Comparison of ENCODE assay signal across 8 cellular contexts in genomic region chr9:111631071-111631971, GRCh38. TPM values are rescaled to one million over a fixed set of nuclear protein-coding genes. Genes with fewer than 3 reads are reported as not detected.
DNase-seq lines count a peak whose midpoint lies in the region; ATAC-seq and TF ChIP-seq lines count a peak whose summit lies in the region.

TSS of gene DNAJC25 (plus strand) at chr9:111631334. CDS start at chr9:111631408, 74 bp downstream.

- H3K27me3 ChIP-seq in esophagus muscularis mucosa (no peaks in the 10 kb centered on the region), muscle layer of duodenum (ENCODE audit: low read depth, low read length) (no peaks in the 10 kb centered on the region)

- TF ChIP-seq CTCF in esophagus muscularis mucosa (IDR thresholded peaks at IDR 0.05): peak in 1 of 3 experiments; percentile 26

- ATAC-seq in GM21737 (IDR thresholded peaks at IDR 0.05; ENCODE audit: unreplicated experiment): peak; percentile 98

- WGBS in esophagus muscularis mucosa: 0% methylated on average over 12 of the region's 88 CpGs

- DNase-seq in DMS79 (lab: John Stamatoyannopoulos, UW): peak; percentile 96
- peak; percentile 83 for DNase-seq in KG1 (lab: John Stamatoyannopoulos, UW)
- DNase-seq in activated T-cell treated with anti-CD3 and anti-CD28 coated beads, Interleukin-2, amount 50 U/mL, for 48 hours: peak; percentile 94 to 96
- DNase-seq in esophagus muscularis mucosa (ENCODE audit: extremely low spot score): peak; percentile 98
- DNase-seq in stimulated activated CD8-positive, alpha-beta memory T cell treated with anti-CD3 and anti-CD28 coated beads, Interleukin-7, amount 100 ng/mL, for 24 hours (ENCODE audit: low read depth): peak; percentile 90

- peak within 1 kb of the TSS; percentile 89 to 97 (median 92) for H3K27ac ChIP-seq in esophagus muscularis mucosa (replicated peaks in 1 of 4)
- H3K27ac ChIP-seq in muscle layer of duodenum (ENCODE audit: low read length): peak within 1 kb of the TSS; percentile 81

- H3K9me3 ChIP-seq in esophagus muscularis mucosa (no peaks in the 10 kb centered on the region), muscle layer of duodenum (ENCODE audit: control insufficient read depth in 1 of 2, low read length in 2 of 2) (no peaks in the 10 kb centered on the region)

- intact Hi-C loops in esophagus muscularis mucosa (cut with DNase I): loop anchor here (2.0 kb wide), 1 partner anchor 33 kb away; the partner anchor contains the start of gene PTGR1

- H3K4me1 ChIP-seq in esophagus muscularis mucosa: peaks cover 13 to 48% (median 35%) of the 10 kb centered on the region in 4 donors
- peaks cover 4 to 21% of the 10 kb centered on the region in 2 donors for H3K4me1 ChIP-seq in muscle layer of duodenum (ENCODE audit: control insufficient read depth in 1 of 2, insufficient read depth in 2 of 2, low read length in 2 of 2)

- peak within 1 kb of the TSS; percentile 84 to 98 (median 90) for H3K4me3 ChIP-seq in esophagus muscularis mucosa
- H3K4me3 ChIP-seq in muscle layer of duodenum (ENCODE audit: low read depth in 1 of 2, low read length in 2 of 2): peak within 1 kb of the TSS; percentile 91 to 92

- no peak for TF ChIP-seq EP300 in esophagus muscularis mucosa (IDR thresholded peaks at IDR 0.05)

- peak; percentile 99 for TF ChIP-seq POLR2A in esophagus muscularis mucosa (IDR thresholded peaks at IDR 0.05; ENCODE audit: low read depth)

- H3K36me3 ChIP-seq in esophagus muscularis mucosa (no peaks in the 10 kb centered on the region), muscle layer of duodenum (ENCODE audit: control insufficient read depth in 1 of 2, insufficient read depth in 2 of 2, low read length in 2 of 2) (no peaks in the 10 kb centered on the region)

TF ChIP-seq in PFSK-1, 5 proteins besides CTCF, POLR2A, EP300 and RAD21:
- 0 out of 2 replicates have a peak, but pooled peaks have one; percentile 54 for TF ChIP-seq SIN3A (IDR thresholded peaks at IDR 0.05; ENCODE audit: borderline replicate concordance, insufficient read depth, low read length)
- TF ChIP-seq, protein P1, sequence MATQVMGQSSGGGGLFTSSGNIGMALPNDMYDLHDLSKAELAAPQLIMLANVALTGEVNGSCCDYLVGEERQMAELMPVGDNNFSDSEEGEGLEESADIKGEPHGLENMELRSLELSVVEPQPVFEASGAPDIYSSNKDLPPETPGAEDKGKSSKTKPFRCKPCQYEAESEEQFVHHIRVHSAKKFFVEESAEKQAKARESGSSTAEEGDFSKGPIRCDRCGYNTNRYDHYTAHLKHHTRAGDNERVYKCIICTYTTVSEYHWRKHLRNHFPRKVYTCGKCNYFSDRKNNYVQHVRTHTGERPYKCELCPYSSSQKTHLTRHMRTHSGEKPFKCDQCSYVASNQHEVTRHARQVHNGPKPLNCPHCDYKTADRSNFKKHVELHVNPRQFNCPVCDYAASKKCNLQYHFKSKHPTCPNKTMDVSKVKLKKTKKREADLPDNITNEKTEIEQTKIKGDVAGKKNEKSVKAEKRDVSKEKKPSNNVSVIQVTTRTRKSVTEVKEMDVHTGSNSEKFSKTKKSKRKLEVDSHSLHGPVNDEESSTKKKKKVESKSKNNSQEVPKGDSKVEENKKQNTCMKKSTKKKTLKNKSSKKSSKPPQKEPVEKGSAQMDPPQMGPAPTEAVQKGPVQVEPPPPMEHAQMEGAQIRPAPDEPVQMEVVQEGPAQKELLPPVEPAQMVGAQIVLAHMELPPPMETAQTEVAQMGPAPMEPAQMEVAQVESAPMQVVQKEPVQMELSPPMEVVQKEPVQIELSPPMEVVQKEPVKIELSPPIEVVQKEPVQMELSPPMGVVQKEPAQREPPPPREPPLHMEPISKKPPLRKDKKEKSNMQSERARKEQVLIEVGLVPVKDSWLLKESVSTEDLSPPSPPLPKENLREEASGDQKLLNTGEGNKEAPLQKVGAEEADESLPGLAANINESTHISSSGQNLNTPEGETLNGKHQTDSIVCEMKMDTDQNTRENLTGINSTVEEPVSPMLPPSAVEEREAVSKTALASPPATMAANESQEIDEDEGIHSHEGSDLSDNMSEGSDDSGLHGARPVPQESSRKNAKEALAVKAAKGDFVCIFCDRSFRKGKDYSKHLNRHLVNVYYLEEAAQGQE (IDR thresholded peaks at IDR 0.05; ENCODE audit: insufficient read depth in 1 of 2, low read depth in 2 of 2, low read length in 2 of 2): no peak; a peak in 1 of 4 replicates
- peak; percentile 90 for TF ChIP-seq TAF1 (IDR thresholded peaks at IDR 0.05; ENCODE audit: borderline replicate concordance, insufficient read depth, low read length)
- TF ChIP-seq POLR2AphosphoS5 (IDR thresholded peaks at IDR 0.05; ENCODE audit: low read depth, low read length): peak; percentile 95
- peak; percentile 89 for TF ChIP-seq FOXP2 (optimal IDR thresholded peaks at IDR 0.05; ENCODE audit: borderline replicate concordance, extremely low read depth, extremely low read length, insufficient read depth)

RNA-seq across cellular contexts. Expression of gene DNAJC25, which starts in this region (rescaled TPM):
- polyA plus RNA-seq in PFSK-1 (2012; ENCODE audit: insufficient read length, low read depth): 3.1 TPM
- 10 to 100 TPM in 1 of 4 donors, 1 to 10 TPM in 3; 8.8 to 12.0 (median 9.5) TPM for total RNA-seq in esophagus muscularis mucosa

Comparison
In these comparisons a context has a peak if more than half of its experiments do, and no peak if none do; other contexts are left out.
1. Peak in every context shown above with its lines: DNase-seq, ATAC-seq, H3K4me3 ChIP-seq and H3K27ac ChIP-seq.